ENCODE assay signal across 24 cellular contexts in the genomic region with DNA sequence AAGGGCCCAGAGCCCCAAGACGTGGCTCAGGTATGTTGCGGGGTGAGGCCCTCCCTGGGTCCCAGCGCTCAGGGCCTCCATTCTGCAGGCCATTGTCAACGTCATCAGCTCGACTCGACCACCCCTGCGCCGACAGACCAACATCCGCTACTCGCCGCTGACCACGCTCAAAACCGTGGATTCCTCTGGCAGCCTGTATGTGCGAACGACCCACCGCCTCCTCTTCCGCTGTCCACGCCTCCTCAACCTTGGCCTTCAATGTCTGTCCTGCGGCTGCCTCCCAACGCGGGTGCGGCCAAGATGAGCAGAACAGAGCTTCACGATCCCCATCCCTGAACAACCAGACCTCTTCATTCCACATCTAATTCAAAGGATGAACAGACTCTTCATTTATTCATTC. TPM values are rescaled to one million over a fixed set of nuclear protein-coding genes. Genes with fewer than 3 reads are reported as not detected.
"Had no signal": no experiment of that assay in that cellular context is flagged by ENCODE, and none has a peak within 500 bp of the region (broad histone marks: within the 10 kb centered on the region; RNA-seq: fewer than 3 reads in every experiment).

No MANE protein-coding gene starts in this region.

- H3K4me3 Mint-ChIP-seq: activated CD4-positive, alpha-beta memory T cell treated with anti-CD3 and anti-CD28 coated beads for 36 hours; activated CD4-positive, alpha-beta T cell treated with anti-CD3 and anti-CD28 coated beads, Interleukin-2, amount 10 ng/mL, durations not matched to agents 7 days and 5 days; activated T-cell treated with anti-CD3 and anti-CD28 coated beads, Interleukin-2, amount 50 U/mL, for 72 hours had no signal

- H3K9me3 Mint-ChIP-seq: activated CD4-positive, alpha-beta memory T cell treated with anti-CD3 and anti-CD28 coated beads for 36 hours; activated CD4-positive, alpha-beta T cell treated with anti-CD3 and anti-CD28 coated beads, Interleukin-2, amount 10 ng/mL, durations not matched to agents 7 days and 5 days; activated naive CD4-positive, alpha-beta T cell treated with anti-CD3 and anti-CD28 coated beads, Interleukin-2, amount 50 U/mL, for 72 hours; activated T-cell treated with anti-CD3 and anti-CD28 coated beads, Interleukin-2, amount 50 U/mL, for 72 hours had no signal

- ATAC-seq: activated naive CD4-positive, alpha-beta T cell treated with anti-CD3 and anti-CD28 coated beads, Interleukin-2, amount 50 U/mL, for 72 hours; activated T-cell treated with anti-CD3 and anti-CD28 coated beads, Interleukin-2, amount 50 U/mL, for 72 hours had no signal

- H3K9me3 ChIP-seq: Peyer's patch, SJCRH30, SK-N-SH had no signal

- H3K27ac ChIP-seq: brain microvascular endothelial cell, cardiac muscle cell, Peyer's patch, RWPE1, SJCRH30, VCaP had no signal

- H3K4me1 ChIP-seq: Peyer's patch, SJCRH30 had no signal

- H3K36me3 Mint-ChIP-seq: activated CD4-positive, alpha-beta memory T cell treated with anti-CD3 and anti-CD28 coated beads for 36 hours; activated naive CD4-positive, alpha-beta T cell treated with anti-CD3 and anti-CD28 coated beads, Interleukin-2, amount 50 U/mL, for 72 hours had no signal

- H3K4me3 ChIP-seq: cardiac muscle cell, Peyer's patch, SJCRH30 had no signal

- H3K4me1 Mint-ChIP-seq: activated CD4-positive, alpha-beta T cell treated with anti-CD3 and anti-CD28 coated beads, Interleukin-2, amount 10 ng/mL, durations not matched to agents 7 days and 5 days had no signal

- H3K4me2 ChIP-seq: SK-N-SH had no signal

- DNase-seq: activated CD4-positive, alpha-beta memory T cell treated with anti-CD3 and anti-CD28 coated beads for 36 hours; activated CD4-positive, alpha-beta T cell treated with anti-CD3 and anti-CD28 coated beads, Interleukin-2, amount 10 ng/mL, durations not matched to agents 7 days and 5 days; activated CD4-positive, CD25-positive, alpha-beta regulatory T cell; activated CD8-positive, alpha-beta memory T cell treated with anti-CD3 and anti-CD28 coated beads, Interleukin-2, amount 50 U/mL, for 4 hours; activated T-cell treated with anti-CD3 and anti-CD28 coated beads, Interleukin-2, amount 50 U/mL, for 72 hours; brain microvascular endothelial cell; Kasumi-1; NCI-H1105 treated with DMSO at 0.1 percent for 48 hours; NCI-H1436 treated with DMSO at 0.1 percent for 48 hours; NCI-H187; NCI-H2081; NCI-H510A treated with DMSO at 0.1 percent for 48 hours; NCI-H69; Peyer's patch; Right ventricle myocardium superior; SJCRH30; SK-N-SH; T-helper 1 cell had no signal

- H3K9ac ChIP-seq: SK-N-SH had no signal

- H3K27ac Mint-ChIP-seq: activated CD4-positive, alpha-beta memory T cell treated with anti-CD3 and anti-CD28 coated beads for 36 hours; activated CD4-positive, alpha-beta T cell treated with anti-CD3 and anti-CD28 coated beads, Interleukin-2, amount 10 ng/mL, durations not matched to agents 7 days and 5 days; activated naive CD4-positive, alpha-beta T cell treated with anti-CD3 and anti-CD28 coated beads, Interleukin-2, amount 50 U/mL, for 72 hours; activated T-cell treated with anti-CD3 and anti-CD28 coated beads, Interleukin-2, amount 50 U/mL, for 72 hours had no signal

- H3K36me3 ChIP-seq: brain microvascular endothelial cell, cardiac muscle cell, Peyer's patch, SJCRH30 had no signal

- H3K27me3 ChIP-seq: brain microvascular endothelial cell, Peyer's patch, SJCRH30 had no signal

RNA-seq across cellular contexts. Expression of a gene that starts 8.2 kb away (rescaled TPM):
- total RNA-seq: activated CD4-positive, alpha-beta memory T cell treated with anti-CD3 and anti-CD28 coated beads for 36 hours; activated CD4-positive, alpha-beta T cell treated with anti-CD3 and anti-CD28 coated beads, Interleukin-2, amount 10 ng/mL, durations not matched to agents 7 days and 5 days; activated CD8-positive, alpha-beta memory T cell treated with anti-CD3 and anti-CD28 coated beads for 36 hours; activated naive CD4-positive, alpha-beta T cell treated with anti-CD3 and anti-CD28 coated beads, Interleukin-2, amount 50 U/mL, for 72 hours; activated T-cell treated with anti-CD3 and anti-CD28 coated beads, Interleukin-2, amount 50 U/mL, for 72 hours; cardiac muscle cell; Peyer's patch; Right ventricle myocardium superior; SJCRH30; T-helper 2 cell treated with Interferon-gamma antibody and Interleukin-4, amounts not matched to agents 100 ng/mL and 5 ng/mL, for 36 hours had no signal
- polyA plus RNA-seq: cardiac muscle cell, SK-N-SH had no signal

RNA-seq across cellular contexts. Expression of a gene that starts 11.1 kb away (rescaled TPM):
- total RNA-seq: cardiac muscle cell; SJCRH30; T-helper 2 cell treated with Interferon-gamma antibody and Interleukin-4, amounts not matched to agents 100 ng/mL and 5 ng/mL, for 36 hours had no signal
